ENCODE assay signal across 16 cellular contexts in the genomic region with DNA sequence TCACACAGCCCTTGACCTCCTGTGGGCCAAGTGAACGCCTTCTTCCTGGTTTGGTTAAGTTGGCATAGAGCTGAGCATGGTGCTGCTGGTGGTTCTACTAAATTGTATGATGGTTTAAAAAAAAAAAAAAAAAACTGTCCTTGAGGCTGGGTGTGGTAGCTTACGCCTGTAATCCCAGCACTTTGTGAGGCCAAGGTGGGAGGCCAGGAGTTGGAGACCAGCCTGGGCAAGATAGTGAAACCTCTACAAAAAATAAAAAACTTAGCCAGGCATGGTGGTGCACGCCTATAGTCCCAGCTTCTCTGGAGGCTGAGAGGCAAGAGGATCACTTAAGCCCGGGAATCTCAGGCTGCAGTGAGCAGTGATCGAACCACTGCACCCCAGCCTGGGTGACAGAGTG. TPM values are rescaled to one million over a fixed set of nuclear protein-coding genes. Genes with fewer than 3 reads are reported as not detected.
DNase-seq lines count a peak whose midpoint lies in the region; ATAC-seq and TF ChIP-seq lines count a peak whose summit lies in the region.
"Had no signal": no experiment of that assay in that cellular context is flagged by ENCODE, and none has a peak within 500 bp of the region (broad histone marks: within the 10 kb centered on the region; RNA-seq: fewer than 3 reads in every experiment).

No MANE protein-coding gene starts in this region.

- DNase-seq in GM23248 (no peak), SJCRH30 (no peak), sigmoid colon (peak; percentile 40), DMS 273 treated with DMSO at 0.1 percent for 48 hours (lab: John Stamatoyannopoulos, UW) (no peak), NCI-H2227 treated with DMSO at 0.1 percent for 48 hours (lab: John Stamatoyannopoulos, UW) (no peak)
- DNase-seq: activated CD4-positive, CD25-positive, alpha-beta regulatory T cell; activated naive CD8-positive, alpha-beta T cell treated with anti-CD3 and anti-CD28 coated beads, Interleukin-2, amount 10 ng/mL, durations not matched to agents 7 days and 5 days; CD4-positive, alpha-beta memory T cell; DMS79 treated with DMSO at 0.1 percent for 48 hours; NCI-H1694 treated with DMSO at 0.1 percent for 48 hours; NK-92 treated with Interleukin-12 subunit alpha and Interleukin-12 subunit beta, amount 100 ng/mL, for 24 hours had no signal

- H3K4me1 ChIP-seq in GM23248 (ENCODE audit: insufficient read depth) = peaks cover 34% of the 10 kb centered on the region
- H3K4me1 ChIP-seq in SJCRH30 = peaks cover 26% of the 10 kb centered on the region
- H3K4me1 ChIP-seq in iPS-20b (ENCODE audit: insufficient read depth, low read length) = peaks cover 24% of the 10 kb centered on the region
- peaks cover 0 to 83% (median 70%) of the 10 kb centered on the region in 4 donors for H3K4me1 ChIP-seq in sigmoid colon

- intact Hi-C loops in sigmoid colon (cut with DNase I) = no loop called here

- TF ChIP-seq EP300 in sigmoid colon (IDR thresholded peaks at IDR 0.05) = no peak

- in situ Hi-C loops in GM23248 (cut with MboI) = no loop called here

- WGBS in GM23248 (ENCODE audit: low coverage in 1 of 2, low lambda C conversion rate in 2 of 2, missing lambda C conversion rate in 2 of 2), 2 experiments = 63 to 68% methylated on average over 5 of the region's 5 CpGs
- 84 to 94% methylated on average over 5 of the region's 5 CpGs for WGBS in sigmoid colon, 2 donors

- H3K9me3 ChIP-seq in GM23248 (ENCODE audit: low read depth) = no peaks in the 10 kb centered on the region
- H3K9me3 ChIP-seq in SJCRH30 (replicated peaks) = no peaks in the 10 kb centered on the region
- no peaks in the 10 kb centered on the region for H3K9me3 ChIP-seq in iPS-20b (ENCODE audit: insufficient read depth, low read depth, low read length)
- no peaks in the 10 kb centered on the region for H3K9me3 ChIP-seq in sigmoid colon

- no peak for ATAC-seq in GM18505 (IDR thresholded peaks at IDR 0.05; ENCODE audit: unreplicated experiment)
- ATAC-seq in HG03139 (IDR thresholded peaks at IDR 0.05; ENCODE audit: unreplicated experiment) = no peak

- TF ChIP-seq POLR2A in sigmoid colon (IDR thresholded peaks at IDR 0.05) (no peak), GM18505 (IDR thresholded peaks at IDR 0.05; ENCODE audit: borderline replicate concordance, extremely low read depth, insufficient read depth, insufficient read length) (no peak)

- H3K4me2 ChIP-seq in GM23248 (ENCODE audit: unreplicated experiment) = peak overlapping the region; percentile 50

- no peak overlapping the region for H3K4me3 ChIP-seq in GM23248
- no peak overlapping the region for H3K4me3 ChIP-seq in SJCRH30
- 0 out of 2 replicates have a peak overlapping the region, but pooled peaks have one; percentile 14 for H3K4me3 ChIP-seq in iPS-20b (ENCODE audit: low read length)
- no peak overlapping the region for H3K4me3 ChIP-seq in sigmoid colon
- H3K4me3 ChIP-seq: cardiac muscle cell had no signal

- 0 out of 2 replicates have a peak overlapping the region, but pooled peaks have one; percentile 15 for H2AFZ ChIP-seq in GM23248
- H2AFZ ChIP-seq: parathyroid adenoma had no signal

- H3F3A ChIP-seq in GM23248 (ENCODE audit: insufficient read depth) = peaks cover 27% of the 10 kb centered on the region

- H3K27me3 ChIP-seq in GM23248 (replicated peaks; ENCODE audit: insufficient read depth) (no peaks in the 10 kb centered on the region), SJCRH30 (no peaks in the 10 kb centered on the region), iPS-20b (ENCODE audit: insufficient read depth, low read length) (no peaks in the 10 kb centered on the region), sigmoid colon (no peaks in the 10 kb centered on the region)
- H3K27me3 ChIP-seq: cardiac muscle cell had no signal

- H3K36me3 ChIP-seq in GM23248 (ENCODE audit: low read depth) (no peaks in the 10 kb centered on the region), SJCRH30 (no peaks in the 10 kb centered on the region), iPS-20b (ENCODE audit: insufficient read depth, low read depth, low read length) (no peaks in the 10 kb centered on the region), sigmoid colon (no peaks in the 10 kb centered on the region)
- H3K36me3 ChIP-seq: cardiac muscle cell had no signal

- peak overlapping the region; percentile 71 for H3K27ac ChIP-seq in GM23248
- H3K27ac ChIP-seq in SJCRH30 = peak overlapping the region; percentile 60
- H3K27ac ChIP-seq in iPS-20b (ENCODE audit: low read length) = no peak overlapping the region
- peak overlapping the region; percentile 90 to 98 (median 92) for H3K27ac ChIP-seq in sigmoid colon
- H3K27ac ChIP-seq: parathyroid adenoma had no signal

- no peak for TF ChIP-seq CTCF in sigmoid colon (IDR thresholded peaks at IDR 0.05)

- H3K79me2 ChIP-seq in GM23248 (ENCODE audit: insufficient read depth) = no peaks in the 10 kb centered on the region
- H3K79me2 ChIP-seq: parathyroid adenoma had no signal

- no peak overlapping the region for H3K9ac ChIP-seq in GM23248
- H3K9ac ChIP-seq in iPS-20b (ENCODE audit: low read depth, low read length) = no peak overlapping the region
- H3K9ac ChIP-seq: parathyroid adenoma had no signal

- no peaks in the 10 kb centered on the region for H4K20me1 ChIP-seq in GM23248 (ENCODE audit: insufficient read depth)

- no peaks in the 10 kb centered on the region for H3K9me2 ChIP-seq in GM23248 (ENCODE audit: insufficient read depth)

RNA-seq across cellular contexts. Expression of a gene that starts 58.9 kb away (rescaled TPM):
- total RNA-seq in GM23248 (2014; rRNA removed; shearing (Covaris generic)) = 186 and 199 TPM in 2 replicates
- polyA plus RNA-seq in GM23248 (2016; fragmentation: Nextera tagmentation; extraction: Ambion mirVana) (60.6 and 61.7 TPM in 2 replicates), sigmoid colon (100 to 1,000 TPM; 109 to 277 (median 121) TPM)
- total RNA-seq in SJCRH30 (2014; rRNA removed; shearing (Covaris generic)) = 22.5 and 24.1 TPM in 2 replicates
- total RNA-seq in sigmoid colon = 100 to 1,000 TPM in 1 of 4 donors, 10 to 100 TPM in 3; 51.7 to 121 (median 76.7) TPM
